1 cellular context compared by ENCODE assay signal in the genomic region with DNA sequence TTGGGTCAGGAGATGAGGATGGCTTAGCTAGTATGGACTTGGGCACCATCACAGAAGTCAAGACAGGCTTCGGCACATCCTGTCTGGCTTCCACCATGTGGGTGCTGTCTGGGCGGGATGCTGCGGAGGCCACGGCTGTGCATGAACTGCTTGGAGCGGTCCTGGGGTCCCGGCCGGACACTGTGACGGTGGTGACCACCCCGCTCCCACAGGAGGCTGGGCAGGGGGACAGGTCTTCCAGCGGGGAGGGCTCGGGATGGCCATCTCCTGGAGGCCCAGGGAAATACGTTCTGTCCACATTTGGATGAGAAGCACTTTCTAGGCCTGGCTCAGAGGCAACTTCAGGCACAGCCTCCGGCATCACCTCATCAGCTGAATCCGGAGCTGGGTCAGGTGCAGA.
TF ChIP-seq lines count a peak whose summit lies in the region.

No MANE protein-coding gene starts in this region.

TF ChIP-seq in GM23338, 12 proteins besides CTCF, POLR2A, EP300 and RAD21 (continued from another document):
- TF ChIP-seq ZNF462 (CRISPR knock-in tag; IDR thresholded peaks at IDR 0.05) (no peak), EZH2phosphoT487 (IDR thresholded peaks at IDR 0.05; ENCODE audit: unreplicated experiment) (no peak)
